ENCODE assay signal across 21 cellular contexts in the genomic region with DNA sequence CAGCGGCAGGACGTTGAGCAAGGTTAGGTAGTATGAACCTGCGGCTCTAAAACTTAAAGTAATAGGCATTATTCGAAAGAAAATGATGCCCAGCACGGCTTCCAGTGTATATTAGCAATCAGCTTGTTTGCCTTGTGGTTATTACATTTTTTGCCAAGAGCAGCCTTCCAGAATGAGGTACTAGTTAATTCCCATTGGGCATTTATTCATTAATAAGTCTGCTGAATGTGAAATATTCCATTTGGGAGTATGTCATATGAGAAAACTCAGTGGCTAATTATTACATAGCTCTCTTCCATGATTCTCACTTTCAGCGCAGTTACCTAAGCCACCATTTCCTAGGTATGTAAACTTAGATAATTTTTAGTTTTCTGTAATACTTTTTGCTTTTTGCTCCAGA. TPM values are rescaled to one million over a fixed set of nuclear protein-coding genes. Genes with fewer than 3 reads are reported as not detected.
A peak's percentile ranks its signal among the peaks of the same experiment; 100 is the strongest.
DNase-seq lines count a peak whose midpoint lies in the region; ATAC-seq, FAIRE-seq and TF ChIP-seq lines count a peak whose summit lies in the region.
"Had no signal": no experiment of that assay in that cellular context is flagged by ENCODE, and none has a peak within 500 bp of the region (broad histone marks: within the 10 kb centered on the region; RNA-seq: fewer than 3 reads in every experiment).

No MANE protein-coding gene starts in this region.

- peaks cover 2% of the 10 kb centered on the region for H3K27me3 Mint-ChIP-seq in CD8-positive, alpha-beta T cell (ENCODE audit: low read depth)
- H3K27me3 Mint-ChIP-seq: CD4-positive, alpha-beta T cell had no signal

- FAIRE-seq in A549 (lab: Jason Lieb, UNC), result no peak
- peak; percentile 64 for FAIRE-seq in RCC 7860 (lab: Jason Lieb, UNC)
- no peak for FAIRE-seq in pancreas (lab: Jason Lieb, UNC)
- FAIRE-seq: A204.1, frontal cortex, GM12891 had no signal

- H3K27ac Mint-ChIP-seq in CD8-positive, alpha-beta T cell, result no peak overlapping the region
- H3K27ac Mint-ChIP-seq: CD4-positive, alpha-beta T cell; memory B cell had no signal

- H3K36me3 Mint-ChIP-seq in CD8-positive, alpha-beta T cell, result no peaks in the 10 kb centered on the region
- H3K36me3 Mint-ChIP-seq: memory B cell had no signal

- POLR2A ChIA-PET in A549 (lab: Yijun Ruan, JAX), result interaction anchor here (1.2 to 3.0 kb wide), 3 partner anchors 10 to 117 kb away, joined by 3 to 9 read pairs (median 4); partner anchors contain the start of gene CRIM1
- POLR2A ChIA-PET in CD8-positive, alpha-beta T cell (lab: Charles Lee), result no interaction called here
- POLR2A ChIA-PET in OCI-LY7 (lab: Charles Lee), result no interaction called here

- no peak overlapping the region for H3K4me3 Mint-ChIP-seq in CD8-positive, alpha-beta T cell
- H3K4me3 Mint-ChIP-seq: CD4-positive, alpha-beta T cell; memory B cell had no signal

- H3K4me3 ChIP-seq in A549 (peak overlapping the region; percentile 17), esophagus muscularis mucosa (peak overlapping the region in 2 of 4 donors; percentile 11 to 38), pancreas (no peak overlapping the region), OCI-LY7 (ENCODE audit: low read depth, low read length, poor library complexity, severe bottlenecking) (no peak overlapping the region)
- H3K4me3 ChIP-seq in CD8-positive, alpha-beta T cell (ENCODE audit: low read depth, low read length), result no peak overlapping the region
- H3K4me3 ChIP-seq: stomach had no signal

- CTCF ChIA-PET in A549 (lab: Yijun Ruan, JAX), result interaction anchor here (0.7 to 9.7 kb wide), 10 partner anchors 8 to 417 kb away, joined by 3 to 75 read pairs (median 5); no protein-coding TSS in a partner anchor
- CTCF ChIA-PET in CD8-positive, alpha-beta T cell (lab: Charles Lee), result no interaction called here
- CTCF ChIA-PET in OCI-LY7 (lab: Charles Lee; ENCODE audit: unreplicated experiment), result no interaction called here

- no peak for TF ChIP-seq CTCF in A549 (IDR thresholded peaks at IDR 0.05)
- no peak for TF ChIP-seq CTCF in esophagus muscularis mucosa (IDR thresholded peaks at IDR 0.05)
- no peak for TF ChIP-seq CTCF in pancreas (IDR thresholded peaks at IDR 0.05)
- no peak for TF ChIP-seq CTCF in CD8-positive, alpha-beta T cell (IDR thresholded peaks at IDR 0.05)
- no peak for TF ChIP-seq CTCF in OCI-LY7 (conservative IDR thresholded peaks at IDR 0.05; ENCODE audit: low read length)

- H3K9me3 Mint-ChIP-seq in CD8-positive, alpha-beta T cell, result no peaks in the 10 kb centered on the region
- H3K9me3 Mint-ChIP-seq: CD4-positive, alpha-beta T cell; memory B cell had no signal

- peaks cover 23% of the 10 kb centered on the region; the same call in 1 of the 2 replicates for H3K79me2 ChIP-seq in OCI-LY7 (ENCODE audit: insufficient read depth, low read depth, low read length)

- no peak for TF ChIP-seq RAD21 in A549 (conservative IDR thresholded peaks at IDR 0.05 in 1 of 2, IDR thresholded peaks at IDR 0.05 in 1 of 2)

- H3K27ac ChIP-seq in A549, result peak overlapping the region; percentile 75 to 88
- peak overlapping the region; percentile 1 to 44 (median 37) for H3K27ac ChIP-seq in esophagus muscularis mucosa (replicated peaks in 1 of 4)
- H3K27ac ChIP-seq in pancreas, result peak overlapping the region in 2 of 4 donors; percentile 42 to 57
- no peak overlapping the region for H3K27ac ChIP-seq in CD8-positive, alpha-beta T cell (ENCODE audit: low read depth, low read length)
- no peak overlapping the region for H3K27ac ChIP-seq in OCI-LY7 (ENCODE audit: low read depth, low read length, poor library complexity, severe bottlenecking)

- no TSS peak for BruUV-seq in OCI-LY7 (replicated peaks; lab: Mats Ljungman, UMichigan)

- H3K27me3 ChIP-seq in esophagus muscularis mucosa (no peaks in the 10 kb centered on the region), pancreas (no peaks in the 10 kb centered on the region)
- H3K27me3 ChIP-seq in CD8-positive, alpha-beta T cell (ENCODE audit: insufficient read depth, low read length), result no peaks in the 10 kb centered on the region
- H3K27me3 ChIP-seq: stomach had no signal

- H3K4me2 ChIP-seq in A549 (peak overlapping the region; percentile 90), OCI-LY7 (ENCODE audit: low read length) (no peak overlapping the region)

- no peak overlapping the region for H2AFZ ChIP-seq in OCI-LY7 (ENCODE audit: low read length)

- intact Hi-C loops in esophagus muscularis mucosa (cut with DNase I), result no loop called here
- intact Hi-C loops in pancreas (cut with DNase I), result loop anchor here in 1 of 3 donors (10.0 kb wide), 1 partner anchor 76 kb away; no protein-coding TSS in a partner anchor
- intact Hi-C loops in CD8-positive, alpha-beta T cell (cut with DNase I, micrococcal nuclease), result no loop called here
- intact Hi-C loops in OCI-LY7 (cut with micrococcal nuclease; ENCODE audit: unreplicated experiment), result no loop called here

- 14% methylated on average over 6 of the region's 6 CpGs for WGBS in A549 (ENCODE audit: missing lambda C conversion rate)
- WGBS in esophagus muscularis mucosa, result 77% methylated on average over 6 of the region's 6 CpGs
- 47 to 51% methylated on average over 6 of the region's 6 CpGs for WGBS in pancreas, 2 donors

- H3K4me1 ChIP-seq in A549 (peaks cover 100% of the 10 kb centered on the region), esophagus muscularis mucosa (peaks cover 96 to 100% (median 99%) of the 10 kb centered on the region in 4 donors), pancreas (peaks cover 0 to 35% (median 20%) of the 10 kb centered on the region in 3 donors), OCI-LY7 (ENCODE audit: insufficient read depth, low read length, poor library complexity, severe bottlenecking) (no peaks in the 10 kb centered on the region)
- no peaks in the 10 kb centered on the region for H3K4me1 ChIP-seq in CD8-positive, alpha-beta T cell (ENCODE audit: insufficient read depth, low read length)

- H3K9me3 ChIP-seq in A549, result no peaks in the 10 kb centered on the region
- no peaks in the 10 kb centered on the region for H3K9me3 ChIP-seq in esophagus muscularis mucosa
- no peaks in the 10 kb centered on the region for H3K9me3 ChIP-seq in pancreas
- no peaks in the 10 kb centered on the region for H3K9me3 ChIP-seq in CD8-positive, alpha-beta T cell (ENCODE audit: low read length)
- no peaks in the 10 kb centered on the region for H3K9me3 ChIP-seq in OCI-LY7 (ENCODE audit: low read length)
- H3K9me3 ChIP-seq: stomach had no signal

- H3K36me3 ChIP-seq in esophagus muscularis mucosa (peaks cover 0 to 5% (median 0%) of the 10 kb centered on the region in 4 donors), pancreas (no peaks in the 10 kb centered on the region), OCI-LY7 (ENCODE audit: insufficient read depth, low read length) (no peaks in the 10 kb centered on the region)
- no peaks in the 10 kb centered on the region for H3K36me3 ChIP-seq in CD8-positive, alpha-beta T cell (ENCODE audit: insufficient read depth, low read length)
- H3K36me3 ChIP-seq: stomach had no signal

- no peaks in the 10 kb centered on the region for H3K4me1 Mint-ChIP-seq in CD8-positive, alpha-beta T cell (ENCODE audit: low read depth)

- H3K9me2 ChIP-seq in OCI-LY7 (ENCODE audit: insufficient read depth, low read length), result no peaks in the 10 kb centered on the region

- peaks cover 13% of the 10 kb centered on the region for H4K20me1 ChIP-seq in OCI-LY7 (ENCODE audit: insufficient read depth, low read length)

- DNase-seq in A549 (ENCODE audit: low read depth in 1 of 2, low spot score in 1 of 2) (no peak), RCC 7860 (ENCODE audit: low spot score) (no peak), esophagus muscularis mucosa (ENCODE audit: extremely low spot score) (no peak), pancreas (no peak), NCI-H1436 treated with DMSO at 0.1 percent for 48 hours (lab: John Stamatoyannopoulos, UW) (no peak), OCI-LY7 (ENCODE audit: low spot score) (no peak)
- no peak for DNase-seq in CD8-positive, alpha-beta T cell
- DNase-seq in activated T-cell treated with anti-CD3 and anti-CD28 coated beads, Interleukin-2, amount 50 U/mL, for 48 hours, result no peak
- DNase-seq: activated CD8-positive, alpha-beta memory T cell treated with anti-CD3 and anti-CD28 coated beads, Interleukin-2, amount 50 U/mL, for 4 hours; activated naive CD4-positive, alpha-beta T cell treated with Interleukin-2 at 50 U/mL for 16 hours; CD4-positive, alpha-beta T cell; NCI-H187; NCI-H510A treated with DMSO at 0.1 percent for 48 hours; occipital lobe; stomach; T-helper 1 cell had no signal

- TF ChIP-seq POLR2A in A549 (IDR thresholded peaks at IDR 0.05; ENCODE audit: low read length), result no peak
- TF ChIP-seq POLR2A in esophagus muscularis mucosa (IDR thresholded peaks at IDR 0.05; ENCODE audit: low read depth), result no peak

- TF ChIP-seq EP300 in A549 (IDR thresholded peaks at IDR 0.05) (no peak), esophagus muscularis mucosa (IDR thresholded peaks at IDR 0.05) (no peak)

- ATAC-seq in A549 (0 out of 6 replicates have a peak, but pooled peaks of 1 of the 2 experiments have one; percentile 6), pancreas (peak in 3 of 4 donors; percentile 11 to 51 (median 37))
- no peak for ATAC-seq in CD8-positive, alpha-beta T cell
- ATAC-seq: activated CD4-positive, CD25-positive, alpha-beta regulatory T cell treated with anti-CD3 and anti-CD28 coated beads, Interleukin-2, amount 50 U/mL, for 24 hours had no signal

TF ChIP-seq in A549, 52 proteins besides CTCF, POLR2A, EP300 and RAD21:
- TF ChIP-seq BHLHE40 (IDR thresholded peaks at IDR 0.05; ENCODE audit: low read depth, low read length) (no peak), HOXA7 (CRISPR knock-in tag; IDR thresholded peaks at IDR 0.05) (peak; percentile 58; the same call in 1 of the 2 replicates)

RNA-seq across cellular contexts. Expression of gene CRIM1, which starts 12.9 kb away (rescaled TPM):
- polyA plus RNA-seq in A549 (2011; rRNA removed) (208 and 275 TPM in 2 replicates), A549 (2017; fragmentation: RNase III; extraction: RNeasy Plus Mini Kit Qiagen cat#74134 plus additional on column Dnase treatment) (127 to 135 TPM (median 130 TPM) in 3 replicates), pancreas (10 to 100 TPM in 1 of 2 donors, 1 to 10 TPM in 1; 5.2 to 14.7 TPM)
- polyA plus RNA-seq in A549 (2012; cell fraction: cytosol; rRNA removed), result 133 and 166 TPM in 2 replicates
- polyA plus RNA-seq in A549 (2012; cell fraction: nucleus; rRNA removed), result 215 and 283 TPM in 2 replicates
- polyA minus RNA-seq in A549 (2011; rRNA and poly(A)+ RNA removed), result 997 and 1,171 TPM in 2 replicates
- total RNA-seq in esophagus muscularis mucosa (100 to 1,000 TPM; 140 to 429 (median 201) TPM), pancreas (10 to 100 TPM; 15.9 to 29.1 (median 22.5) TPM), OCI-LY7 (2022) (43.6 and 47.4 TPM in 2 replicates)
- total RNA-seq in CD8-positive, alpha-beta T cell, result 1 to 10 TPM; 4.3 to 5.3 TPM
- total RNA-seq in OCI-LY7 (2014; rRNA removed; shearing (Covaris generic)), result 24.5 and 37.0 TPM in 2 replicates

Comparison
In these comparisons a context has a peak if more than half of its experiments do, and no peak if none do; other contexts are left out.
1. H3K27ac ChIP-seq: peak in A549 (2 of 2) and esophagus muscularis mucosa (4 of 4); none in CD8-positive, alpha-beta T cell (single experiment) and OCI-LY7 (single experiment).